ENCODE assay signal across 15 cellular contexts in the genomic region with DNA sequence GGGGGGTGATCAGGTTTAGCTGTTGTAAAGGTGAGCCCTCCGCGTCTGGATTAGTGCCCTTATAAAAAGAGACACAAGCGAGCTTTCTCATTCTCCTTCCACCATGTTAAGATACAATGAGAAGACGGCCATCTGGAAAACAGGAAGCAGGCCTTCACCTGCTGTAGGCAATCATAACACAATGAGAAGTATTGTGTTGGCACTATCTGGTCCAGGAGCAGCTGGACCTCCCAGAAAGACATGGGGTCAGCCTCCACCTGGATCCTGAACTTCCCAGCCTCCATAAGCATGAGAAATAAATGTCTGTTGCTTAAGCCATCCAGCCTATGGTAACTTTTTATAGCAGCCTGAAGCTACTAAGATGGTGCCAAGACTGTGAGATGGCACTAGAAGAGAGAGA. TPM values are rescaled to one million over a fixed set of nuclear protein-coding genes. Genes with fewer than 3 reads are reported as not detected.
DNase-seq lines count a peak whose midpoint lies in the region; ATAC-seq and TF ChIP-seq lines count a peak whose summit lies in the region.
"Had no signal": no experiment of that assay in that cellular context is flagged by ENCODE, and none has a peak within 500 bp of the region (broad histone marks: within the 10 kb centered on the region; RNA-seq: fewer than 3 reads in every experiment).

No MANE protein-coding gene starts in this region.

- H3K27me3 Mint-ChIP-seq in IgD-negative memory B cell (no peaks in the 10 kb centered on the region), memory B cell (no peaks in the 10 kb centered on the region)
- H3K27me3 Mint-ChIP-seq in stimulated activated naive B cell treated with anti-CD40 and anti-IgM and Interleukin-4, amounts not matched to agents 10 μg/mL and 1 μg/mL and 100 μg/mL, for 72 hours = no peaks in the 10 kb centered on the region

- H3K4me3 ChIP-seq in OCI-LY1 (ENCODE audit: low read depth, low read length, poor library complexity, severe bottlenecking) = no peak overlapping the region
- H3K4me3 ChIP-seq: A549, GM12878, GM23338 had no signal

- no peak for ATAC-seq in memory B cell (ENCODE audit: low read depth)
- ATAC-seq in stimulated activated naive B cell treated with anti-CD40 and anti-IgM and Interleukin-4, amounts not matched to agents 10 μg/mL and 1 μg/mL and 100 μg/mL, for 72 hours (replicated peaks) = no peak
- ATAC-seq in activated CD4-positive, CD25-positive, alpha-beta regulatory T cell treated with anti-CD3 and anti-CD28 coated beads, Interleukin-2, amount 50 U/mL, for 24 hours = no peak
- ATAC-seq: A549; CD8-positive, alpha-beta T cell; GM23338 had no signal

- no peaks in the 10 kb centered on the region for H4K20me1 ChIP-seq in OCI-LY1 (ENCODE audit: insufficient read depth, low read length)

- no peak overlapping the region for H2AFZ ChIP-seq in OCI-LY1 (ENCODE audit: low read length)
- H2AFZ ChIP-seq: GM23338 had no signal

- peak overlapping the region; percentile 68 for H3K27ac ChIP-seq in OCI-LY1 (ENCODE audit: low read depth, low read length, poor library complexity, severe bottlenecking)
- H3K27ac ChIP-seq: A549 had no signal

- H3K36me3 ChIP-seq in OCI-LY1 (ENCODE audit: insufficient read depth, low read length) = no peaks in the 10 kb centered on the region

- TF ChIP-seq CTCF in OCI-LY1 (IDR thresholded peaks at IDR 0.05; ENCODE audit: low read length) = no peak

- no peak overlapping the region for H3K9ac ChIP-seq in OCI-LY1 (ENCODE audit: low read length)

- peaks cover 0 to 3% (median 2%) of the 10 kb centered on the region in 3 donors for H3K9me3 Mint-ChIP-seq in IgD-negative memory B cell
- H3K9me3 Mint-ChIP-seq in memory B cell = peaks cover 4% of the 10 kb centered on the region
- peaks cover 3 to 11% of the 10 kb centered on the region in 2 donors for H3K9me3 Mint-ChIP-seq in stimulated activated naive B cell treated with anti-CD40 and anti-IgM and Interleukin-4, amounts not matched to agents 10 μg/mL and 1 μg/mL and 100 μg/mL, for 72 hours
- H3K9me3 Mint-ChIP-seq: CD8-positive, alpha-beta T cell had no signal

- H3F3A ChIP-seq in OCI-LY1 (ENCODE audit: insufficient read depth, low read length) = no peaks in the 10 kb centered on the region

- peaks cover 21% of the 10 kb centered on the region for H3K4me1 ChIP-seq in OCI-LY1 (ENCODE audit: insufficient read depth, low read length, severe bottlenecking)
- H3K4me1 ChIP-seq: Caco-2 had no signal

- DNase-seq in memory B cell (ENCODE audit: low spot score in 2 of 2) (no peak), superior temporal gyrus (ENCODE audit: extremely low spot score) (no peak), DMS114 treated with DMSO at 0.1 percent for 48 hours (lab: John Stamatoyannopoulos, UW; ENCODE audit: unreplicated experiment) (no peak)
- no peak for DNase-seq in stimulated activated naive B cell treated with anti-CD40 and anti-IgM and Interleukin-4, amounts not matched to agents 10 μg/mL and 1 μg/mL and 100 μg/mL, for 72 hours
- DNase-seq: Caco-2; CD8-positive, alpha-beta T cell; DMS53; H7 had no signal

- peaks cover 35 to 44% (median 41%) of the 10 kb centered on the region in 3 donors for H3K4me1 Mint-ChIP-seq in IgD-negative memory B cell
- H3K4me1 Mint-ChIP-seq in memory B cell = peaks cover 49% of the 10 kb centered on the region
- H3K4me1 Mint-ChIP-seq in stimulated activated naive B cell treated with anti-CD40 and anti-IgM and Interleukin-4, amounts not matched to agents 10 μg/mL and 1 μg/mL and 100 μg/mL, for 72 hours = peaks cover 44 to 49% of the 10 kb centered on the region in 2 donors

- H3K79me2 ChIP-seq in OCI-LY1 (ENCODE audit: insufficient read depth, low read length) = no peaks in the 10 kb centered on the region

- H3K4me3 Mint-ChIP-seq in IgD-negative memory B cell = peak overlapping the region in 3 of 4 donors; percentile 24 to 75 (median 64)
- no peak overlapping the region for H3K4me3 Mint-ChIP-seq in memory B cell
- peak overlapping the region; percentile 29 to 70 for H3K4me3 Mint-ChIP-seq in stimulated activated naive B cell treated with anti-CD40 and anti-IgM and Interleukin-4, amounts not matched to agents 10 μg/mL and 1 μg/mL and 100 μg/mL, for 72 hours
- H3K4me3 Mint-ChIP-seq: CD14-positive monocyte; CD8-positive, alpha-beta T cell; GM23338 had no signal

- no peaks in the 10 kb centered on the region for H3K27me3 ChIP-seq in OCI-LY1 (ENCODE audit: insufficient read depth, low read length)

- H3K27ac Mint-ChIP-seq in IgD-negative memory B cell = peak overlapping the region in 1 of 3 donors; percentile 85
- H3K27ac Mint-ChIP-seq in memory B cell = peak overlapping the region; percentile 94
- peak overlapping the region; percentile 93 for H3K27ac Mint-ChIP-seq in stimulated activated naive B cell treated with anti-CD40 and anti-IgM and Interleukin-4, amounts not matched to agents 10 μg/mL and 1 μg/mL and 100 μg/mL, for 72 hours
- H3K27ac Mint-ChIP-seq: CD8-positive, alpha-beta T cell; GM23338 had no signal

- H3K4me2 ChIP-seq in OCI-LY1 (ENCODE audit: low read length) = no peak overlapping the region
- H3K4me2 ChIP-seq: A549, GM23338 had no signal

- H3K36me3 Mint-ChIP-seq in IgD-negative memory B cell (peaks cover 2% of the 10 kb centered on the region), memory B cell (peaks cover 8% of the 10 kb centered on the region)
- H3K36me3 Mint-ChIP-seq in stimulated activated naive B cell treated with anti-CD40 and anti-IgM and Interleukin-4, amounts not matched to agents 10 μg/mL and 1 μg/mL and 100 μg/mL, for 72 hours = peaks cover 27 to 29% of the 10 kb centered on the region in 2 donors
- H3K36me3 Mint-ChIP-seq: CD14-positive monocyte had no signal

- no peaks in the 10 kb centered on the region for H3K9me2 ChIP-seq in OCI-LY1 (ENCODE audit: low read depth, low read length)

- H3K9me3 ChIP-seq in OCI-LY1 (ENCODE audit: low read length) = no peaks in the 10 kb centered on the region
- H3K9me3 ChIP-seq: A549, Caco-2 had no signal

RNA-seq across cellular contexts. Expression of a gene that starts 8.6 kb away (rescaled TPM):
- 65.3 TPM for polyA plus RNA-seq in IgD-negative memory B cell

RNA-seq across cellular contexts. Expression of a gene that starts 42.6 kb away (rescaled TPM):
- polyA plus RNA-seq in IgD-negative memory B cell = 174 TPM
